Comparison of ENCODE assay signal across 15 cellular contexts in genomic region chr16:2846511-2847310, GRCh38. TPM values are rescaled to one million over a fixed set of nuclear protein-coding genes. Genes with fewer than 3 reads are reported as not detected.
A peak's percentile ranks its signal among the peaks of the same experiment; 100 is the strongest.
DNase-seq lines count a peak whose midpoint lies in the region; ATAC-seq, FAIRE-seq and TF ChIP-seq lines count a peak whose summit lies in the region.
"Had no signal": no experiment of that assay in that cellular context is flagged by ENCODE, and none has a peak within 500 bp of the region (broad histone marks: within the 10 kb centered on the region; RNA-seq: fewer than 3 reads in every experiment).

No MANE protein-coding gene starts in this region.

- no peak overlapping the region for H3K9ac ChIP-seq in HUES48 (ENCODE audit: low read depth, low read length)
- no peak overlapping the region for H3K9ac ChIP-seq in GM12878 (ENCODE audit: control insufficient read depth, insufficient read depth, low read length)

- H3K36me3 ChIP-seq in HUES48 (ENCODE audit: control insufficient read depth, insufficient read depth, low read length) (no peaks in the 10 kb centered on the region), GM12878 (ENCODE audit: control insufficient read depth in 2 of 2, insufficient read depth in 2 of 2, low read length in 1 of 2) (no peaks in the 10 kb centered on the region), mucosa of descending colon (ENCODE audit: low read depth) (no peaks in the 10 kb centered on the region)
- H3K36me3 ChIP-seq: heart right ventricle had no signal

- FAIRE-seq in GM12878 (lab: Jason Lieb, UNC): no peak
- FAIRE-seq: D721Med had no signal

- POLR2A ChIA-PET in GM12878 (lab: Charles Lee): no interaction called here

- H3K4me3 ChIP-seq in HUES48 (ENCODE audit: low read depth, low read length): no peak overlapping the region
- H3K4me3 ChIP-seq in GM12878: no peak overlapping the region
- H3K4me3 ChIP-seq in mucosa of descending colon: no peak overlapping the region
- H3K4me3 ChIP-seq: body of pancreas, heart right ventricle had no signal

- intact Hi-C loops in GM12878 (cut with micrococcal nuclease; ENCODE audit: unreplicated experiment) (no loop called here), mucosa of descending colon (cut with DNase I, micrococcal nuclease) (no loop called here)

- H3K9me3 ChIP-seq in HUES48 (ENCODE audit: control insufficient read depth, insufficient read depth, low read length) (no peaks in the 10 kb centered on the region), GM12878 (replicated peaks; ENCODE audit: control insufficient read depth, insufficient read depth, low read length) (peaks cover 3% of the 10 kb centered on the region; the same call in 1 of the 3 replicates), mucosa of descending colon (no peaks in the 10 kb centered on the region)
- H3K9me3 ChIP-seq: body of pancreas had no signal

- no peak for TF ChIP-seq POLR2A in GM12878 (IDR thresholded peaks at IDR 0.05; ENCODE audit: low read depth, low read length)

- no peak for ATAC-seq in GM12878
- peak; percentile 71 for ATAC-seq in mucosa of descending colon
- ATAC-seq in GM21737 (IDR thresholded peaks at IDR 0.05; ENCODE audit: unreplicated experiment): no peak
- ATAC-seq in HG02973 (IDR thresholded peaks at IDR 0.05; ENCODE audit: unreplicated experiment): no peak
- ATAC-seq in GM18498 (IDR thresholded peaks at IDR 0.05; ENCODE audit: unreplicated experiment): no peak
- ATAC-seq in HG02763 (IDR thresholded peaks at IDR 0.05; ENCODE audit: unreplicated experiment): no peak
- ATAC-seq: body of pancreas, heart right ventricle had no signal

- H2AFZ ChIP-seq in GM12878 (ENCODE audit: control insufficient read depth, low read depth, low read length): no peak overlapping the region

- no peak for TF ChIP-seq EP300 in GM12878 (IDR thresholded peaks at IDR 0.05; ENCODE audit: borderline replicate concordance in 1 of 2, control insufficient read depth in 1 of 2, low read depth in 2 of 2, low read length in 2 of 2)

- peak overlapping the region; percentile 69 for H3K27ac ChIP-seq in HUES48 (ENCODE audit: low read depth, low read length)
- H3K27ac ChIP-seq in GM12878 (ENCODE audit: control insufficient read depth, insufficient read depth): no peak overlapping the region
- H3K27ac ChIP-seq: body of pancreas, heart right ventricle had no signal

- TF ChIP-seq CTCF in GM12878 (IDR thresholded peaks at IDR 0.05 in 2 of 3, conservative IDR thresholded peaks at IDR 0.05 in 1 of 3; ENCODE audit: control insufficient read depth in 2 of 3, extremely low read depth in 1 of 3, insufficient read depth in 1 of 3, low read depth in 3 of 3, low read length in 3 of 3) (no peak), mucosa of descending colon (IDR thresholded peaks at IDR 0.05) (no peak)

- no peaks in the 10 kb centered on the region for H4K20me1 ChIP-seq in GM12878 (ENCODE audit: control insufficient read depth, insufficient read depth)

- no peak overlapping the region for H3K4me2 ChIP-seq in GM12878 (ENCODE audit: control insufficient read depth, insufficient read depth)

- no TSS peak for BruUV-seq in GM12878 (replicated peaks; lab: Mats Ljungman, UMichigan)

- H3K4me1 ChIP-seq in HUES48 (ENCODE audit: control insufficient read depth, insufficient read depth, low read length): 0 out of 2 replicates have a peak, but pooled peaks cover 6% of the 10 kb centered on the region
- H3K4me1 ChIP-seq in GM12878 (ENCODE audit: control insufficient read depth, insufficient read depth, low read length): peaks cover 9% of the 10 kb centered on the region; the same call in 1 of the 2 replicates
- H3K4me1 ChIP-seq in mucosa of descending colon (ENCODE audit: low read depth): no peaks in the 10 kb centered on the region

- no peaks in the 10 kb centered on the region for H3K79me2 ChIP-seq in GM12878 (ENCODE audit: control insufficient read depth, insufficient read depth, low read length)

- in situ Hi-C loops in GM12878 (cut with MboI): no loop called here

- 6% methylated on average over 3 of the region's 3 CpGs for WGBS in GM12878 (ENCODE audit: insufficient coverage, insufficient replicate concordance, low lambda C conversion rate, missing lambda C conversion rate)

- RAD21 ChIA-PET in GM12878 (lab: Charles Lee; ENCODE audit: unreplicated experiment): no interaction called here

- SMC1A ChIA-PET in GM12878 (lab: Charles Lee; ENCODE audit: uncharacterized antibody, unreplicated experiment): no interaction called here

- CTCF ChIA-PET in GM12878 (lab: Yijun Ruan, JAX): no interaction called here

- H3K27me3 ChIP-seq in HUES48 (ENCODE audit: control insufficient read depth, insufficient read depth, low read length) (no peaks in the 10 kb centered on the region), GM12878 (replicated peaks in 1 of 2; ENCODE audit: control insufficient read depth in 2 of 2, insufficient read depth in 2 of 2, low read length in 1 of 2) (peaks cover 0 to 2% of the 10 kb centered on the region in 2 experiments; a peak in 1 of 4 replicates)
- H3K27me3 ChIP-seq: body of pancreas had no signal

- DNase-seq in COLO829 (ENCODE audit: low spot score): peak; percentile 45
- DNase-seq in GM12878 (ENCODE audit: low read depth, low spot score): no peak
- DNase-seq in mucosa of descending colon: no peak
- DNase-seq: body of pancreas; H7; heart right ventricle; NCI-H1092; stimulated activated CD4-positive, alpha-beta T cell treated with anti-CD3 and anti-CD28 coated beads, Interleukin-15, amount 100 ng/mL, for 24 hours; stimulated activated naive CD4-positive, alpha-beta T cell treated with Interleukin-2 at 50 U/mL for 16 hours had no signal

- no peak for TF ChIP-seq RAD21 in GM12878 (IDR thresholded peaks at IDR 0.05; ENCODE audit: insufficient read depth, low read depth, low read length)

RNA-seq across cellular contexts. Expression of gene PRSS22, which starts 11.3 kb away (rescaled TPM):
- total RNA-seq in GM12878 (2013; cell fraction: nucleolus; rRNA removed): not detected in 2 replicates
- total RNA-seq in GM12878 (2014; rRNA removed) (not detected in 2 replicates), GM12878 (2014; rRNA removed; fragmentation: Illumina TruSeq; extraction: Trizol) (not detected in 2 replicates), GM12878 (2021) (not detected in 2 replicates), mucosa of descending colon (10 to 100 TPM in 1 of 3 donors, 1 to 10 TPM in 2; 1.6 to 29.0 (median 1.9) TPM)
- polyA plus RNA-seq in GM12878 (2011; ENCODE audit: low read depth): not detected
- polyA plus RNA-seq in GM12878 (2011; rRNA removed) (not detected in 2 replicates), GM12878 (2014; fragmentation: Illumina TruSeq; extraction: Trizol) (not detected in 2 replicates), GM12878 (2014; fragmentation: Nextera tagmentation; extraction: Ambion mirVana) (not detected), GM12878 (2014; rRNA removed) (not detected in 2 replicates), GM12878 (2016; fragmentation: Nextera tagmentation; extraction: Ambion mirVana) (not detected)
- not detected in 2 replicates for polyA plus RNA-seq in GM12878 (2011; cell fraction: cytosol; rRNA removed)
- not detected in 2 replicates for polyA plus RNA-seq in GM12878 (2011; cell fraction: nucleus; rRNA removed)
- polyA plus RNA-seq in GM12878 (2012): not detected in 2 replicates
- polyA minus RNA-seq in GM12878 (2011; rRNA and poly(A)+ RNA removed): not detected in 2 replicates
- not detected in 2 replicates for polyA minus RNA-seq in GM12878 (2011; cell fraction: cytosol; rRNA and poly(A)+ RNA removed)
- not detected in 2 replicates for polyA minus RNA-seq in GM12878 (2011; cell fraction: nucleus; rRNA and poly(A)+ RNA removed)
- polyA plus RNA-seq: heart right ventricle had no signal

RNA-seq across cellular contexts. Expression of gene ZG16B, which starts 16.6 kb away (rescaled TPM):
- total RNA-seq in GM12878 (2013; cell fraction: nucleolus; rRNA removed): 3.9 and 5.5 TPM in 2 replicates
- 6.8 and 10.0 TPM in 2 replicates for total RNA-seq in GM12878 (2014; rRNA removed)
- 5.4 and 6.1 TPM in 2 replicates for total RNA-seq in GM12878 (2014; rRNA removed; fragmentation: Illumina TruSeq; extraction: Trizol)
- 5.4 and 7.5 TPM in 2 replicates for total RNA-seq in GM12878 (2021)
- polyA plus RNA-seq in GM12878 (2011; ENCODE audit: low read depth): 9.6 TPM
- 1.2 and 2.3 TPM in 2 replicates for polyA plus RNA-seq in GM12878 (2011; rRNA removed)
- 2.3 and 2.4 TPM in 2 replicates for polyA plus RNA-seq in GM12878 (2011; cell fraction: cytosol; rRNA removed)
- polyA plus RNA-seq in GM12878 (2011; cell fraction: nucleus; rRNA removed): 0.56 and 2.3 TPM in 2 replicates
- 9.5 and 9.9 TPM in 2 replicates for polyA plus RNA-seq in GM12878 (2012)
- 5.6 and 8.2 TPM in 2 replicates for polyA plus RNA-seq in GM12878 (2014; fragmentation: Illumina TruSeq; extraction: Trizol)
- 1 to 10 TPM in 1 of 2 experiments, under 1 TPM in 1; 1.00 to 3.7 TPM for polyA plus RNA-seq in GM12878 (2014; fragmentation: Nextera tagmentation; extraction: Ambion mirVana)
- polyA plus RNA-seq in GM12878 (2014; rRNA removed): 9.6 and 11.6 TPM in 2 replicates
- 1 to 10 TPM; 8.2 to 8.6 TPM for polyA plus RNA-seq in GM12878 (2016; fragmentation: Nextera tagmentation; extraction: Ambion mirVana)
- 0.52 and 1.3 TPM in 2 replicates for polyA minus RNA-seq in GM12878 (2011; rRNA and poly(A)+ RNA removed)
- not detected in 2 replicates for polyA minus RNA-seq in GM12878 (2011; cell fraction: cytosol; rRNA and poly(A)+ RNA removed)
- 0.60 and 0.77 TPM in 2 replicates for polyA minus RNA-seq in GM12878 (2011; cell fraction: nucleus; rRNA and poly(A)+ RNA removed)
- total RNA-seq in mucosa of descending colon: 10 to 100 TPM in 2 of 3 donors, 1 to 10 TPM in 1; 6.8 to 40.7 (median 24.3) TPM
- total RNA-seq: body of pancreas, H7 had no signal

RNA-seq across cellular contexts. Expression of gene PRSS21, which starts 29.7 kb away (rescaled TPM):
- not detected in 2 replicates for total RNA-seq in GM12878 (2013; cell fraction: nucleolus; rRNA removed)
- total RNA-seq in GM12878 (2014; rRNA removed) (34.3 and 40.1 TPM in 2 replicates), GM12878 (2014; rRNA removed; fragmentation: Illumina TruSeq; extraction: Trizol) (23.3 and 23.6 TPM in 2 replicates), GM12878 (2021) (49.8 and 58.3 TPM in 2 replicates), mucosa of descending colon (1 to 10 TPM in 1 of 3 donors, under 1 TPM in 2; 0.51 to 4.1 (median 0.58) TPM)
- 23.8 TPM for polyA plus RNA-seq in GM12878 (2011; ENCODE audit: low read depth)
- polyA plus RNA-seq in GM12878 (2011; rRNA removed) (not detected in 2 replicates), GM12878 (2014; fragmentation: Illumina TruSeq; extraction: Trizol) (27.2 and 34.7 TPM in 2 replicates), GM12878 (2014; fragmentation: Nextera tagmentation; extraction: Ambion mirVana) (10 to 100 TPM in 1 of 2 experiments, 1 to 10 TPM in 1; 5.3 to 18.4 TPM), GM12878 (2014; rRNA removed) (45.1 and 52.2 TPM in 2 replicates), GM12878 (2016; fragmentation: Nextera tagmentation; extraction: Ambion mirVana) (10 to 100 TPM; 67.0 to 73.4 TPM)
- not detected in 2 replicates for polyA plus RNA-seq in GM12878 (2011; cell fraction: cytosol; rRNA removed)
- 0.15 TPM in 1 of 2 replicates, not detected in the other for polyA plus RNA-seq in GM12878 (2011; cell fraction: nucleus; rRNA removed)
- polyA plus RNA-seq in GM12878 (2012): 38.3 and 40.9 TPM in 2 replicates
- polyA minus RNA-seq in GM12878 (2011; rRNA and poly(A)+ RNA removed): not detected in 2 replicates
- polyA minus RNA-seq in GM12878 (2011; cell fraction: cytosol; rRNA and poly(A)+ RNA removed): 1.2 and 4.2 TPM in 2 replicates
- 1.1 TPM in 1 of 2 replicates, not detected in the other for polyA minus RNA-seq in GM12878 (2011; cell fraction: nucleus; rRNA and poly(A)+ RNA removed)
- polyA plus RNA-seq: heart right ventricle had no signal

RNA-seq across cellular contexts. Expression of gene FLYWCH2, which starts 36.3 kb away (rescaled TPM):
- total RNA-seq in GM12878 (2013; cell fraction: nucleolus; rRNA removed): 10.5 and 11.0 TPM in 2 replicates
- total RNA-seq in GM12878 (2014; rRNA removed): 39.9 and 43.1 TPM in 2 replicates
- 9.1 and 11.7 TPM in 2 replicates for total RNA-seq in GM12878 (2014; rRNA removed; fragmentation: Illumina TruSeq; extraction: Trizol)
- total RNA-seq in GM12878 (2021): 23.8 and 25.3 TPM in 2 replicates
- polyA plus RNA-seq in GM12878 (2011; ENCODE audit: low read depth): 4.3 TPM
- polyA plus RNA-seq in GM12878 (2011; rRNA removed): 3.0 and 6.2 TPM in 2 replicates
- polyA plus RNA-seq in GM12878 (2011; cell fraction: cytosol; rRNA removed): 11.6 and 18.8 TPM in 2 replicates
- polyA plus RNA-seq in GM12878 (2011; cell fraction: nucleus; rRNA removed): 11.1 and 12.1 TPM in 2 replicates
- 14.4 and 14.6 TPM in 2 replicates for polyA plus RNA-seq in GM12878 (2012)
- 3.5 and 4.3 TPM in 2 replicates for polyA plus RNA-seq in GM12878 (2014; fragmentation: Illumina TruSeq; extraction: Trizol)
- polyA plus RNA-seq in GM12878 (2014; fragmentation: Nextera tagmentation; extraction: Ambion mirVana): 1 to 10 TPM in 1 of 2 experiments, under 1 TPM in 1; 0.27 to 1.8 TPM
- polyA plus RNA-seq in GM12878 (2014; rRNA removed): 29.2 and 51.0 TPM in 2 replicates
- polyA plus RNA-seq in GM12878 (2016; fragmentation: Nextera tagmentation; extraction: Ambion mirVana): 10 to 100 TPM; 29.5 to 30.2 TPM
- polyA minus RNA-seq in GM12878 (2011; rRNA and poly(A)+ RNA removed): 1.2 and 4.6 TPM in 2 replicates
- 5.0 and 9.8 TPM in 2 replicates for polyA minus RNA-seq in GM12878 (2011; cell fraction: cytosol; rRNA and poly(A)+ RNA removed)
- polyA minus RNA-seq in GM12878 (2011; cell fraction: nucleus; rRNA and poly(A)+ RNA removed): 2.4 and 3.5 TPM in 2 replicates
- total RNA-seq in mucosa of descending colon: 10 to 100 TPM; 23.3 to 26.9 (median 25.3) TPM

RNA-seq across cellular contexts. Expression of gene PRSS41, which starts 48.4 kb away (rescaled TPM):
- total RNA-seq in GM12878 (2013; cell fraction: nucleolus; rRNA removed): not detected in 2 replicates
- total RNA-seq in GM12878 (2014; rRNA removed) (not detected in 2 replicates), GM12878 (2014; rRNA removed; fragmentation: Illumina TruSeq; extraction: Trizol) (not detected in 2 replicates), GM12878 (2021) (not detected in 2 replicates), mucosa of descending colon (not detected)
- not detected for polyA plus RNA-seq in GM12878 (2011; ENCODE audit: low read depth)
- polyA plus RNA-seq in GM12878 (2011; rRNA removed) (not detected in 2 replicates), GM12878 (2014; fragmentation: Illumina TruSeq; extraction: Trizol) (not detected in 2 replicates), GM12878 (2014; fragmentation: Nextera tagmentation; extraction: Ambion mirVana) (not detected), GM12878 (2014; rRNA removed) (not detected in 2 replicates), GM12878 (2016; fragmentation: Nextera tagmentation; extraction: Ambion mirVana) (not detected)
- polyA plus RNA-seq in GM12878 (2011; cell fraction: cytosol; rRNA removed): not detected in 2 replicates
- polyA plus RNA-seq in GM12878 (2011; cell fraction: nucleus; rRNA removed): not detected in 2 replicates
- polyA plus RNA-seq in GM12878 (2012): not detected in 2 replicates
- not detected in 2 replicates for polyA minus RNA-seq in GM12878 (2011; rRNA and poly(A)+ RNA removed)
- not detected in 2 replicates for polyA minus RNA-seq in GM12878 (2011; cell fraction: cytosol; rRNA and poly(A)+ RNA removed)
- not detected in 2 replicates for polyA minus RNA-seq in GM12878 (2011; cell fraction: nucleus; rRNA and poly(A)+ RNA removed)
- total RNA-seq: body of pancreas, H7, heart right ventricle had no signal
- polyA plus RNA-seq: heart right ventricle had no signal
